Comparison of ENCODE assay signal across 24 cellular contexts in the genomic region with DNA sequence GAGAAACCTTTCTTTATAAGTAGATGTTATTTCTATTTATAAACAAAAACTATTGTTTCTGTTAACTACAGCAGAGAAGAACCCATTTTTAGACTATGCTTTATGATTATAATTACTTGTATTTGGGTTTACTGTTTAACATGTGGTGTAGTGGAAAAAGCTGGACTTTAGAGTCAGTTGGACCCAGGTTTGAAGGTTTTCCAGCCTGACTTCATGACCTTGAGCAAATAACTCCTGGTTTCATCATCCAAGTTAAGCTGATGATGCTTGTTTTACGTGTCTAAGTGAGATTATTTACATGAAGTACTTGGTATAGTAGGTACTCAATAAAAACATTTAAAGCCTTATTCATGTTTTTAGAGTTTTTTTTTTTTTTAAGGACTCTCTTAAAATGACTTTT.
DNase-seq lines count a peak whose midpoint lies in the region; ATAC-seq, FAIRE-seq and TF ChIP-seq lines count a peak whose summit lies in the region.
"Had no signal": no experiment of that assay in that cellular context is flagged by ENCODE, and none has a peak within 500 bp of the region (broad histone marks: within the 10 kb centered on the region; RNA-seq: fewer than 3 reads in every experiment).

No MANE protein-coding gene starts in this region.

- H3K9ac ChIP-seq in MM.1S (ENCODE audit: low read length) (no peak overlapping the region), HepG2 (ENCODE audit: insufficient read depth, low read depth, low read length) (no peak overlapping the region)
- H3K9ac ChIP-seq: SK-N-SH had no signal

- H3F3A ChIP-seq in MM.1S (ENCODE audit: insufficient read depth, low read length): no peaks in the 10 kb centered on the region

- H3K27ac ChIP-seq in MM.1S (ENCODE audit: low read length) (peak overlapping the region; percentile 6; the same call in 1 of the 2 replicates), HepG2 (ENCODE audit: extremely low read length, insufficient read depth, low read length) (peak overlapping the region; percentile 30), body of pancreas (no peak overlapping the region)
- H3K27ac ChIP-seq: Peyer's patch had no signal

- H3K27me3 ChIP-seq in MM.1S (replicated peaks; ENCODE audit: insufficient read depth, low read length) (no peaks in the 10 kb centered on the region), HepG2 (ENCODE audit: control insufficient read depth in 1 of 2, insufficient read depth in 2 of 2, low read length in 2 of 2) (no peaks in the 10 kb centered on the region), body of pancreas (no peaks in the 10 kb centered on the region)
- H3K27me3 ChIP-seq: Peyer's patch had no signal

- no peaks in the 10 kb centered on the region for H3K9me2 ChIP-seq in MM.1S (replicated peaks; ENCODE audit: insufficient read depth, low read length)
- H3K9me2 ChIP-seq: SK-N-SH had no signal

- H3K79me2 ChIP-seq in MM.1S (ENCODE audit: low read length) (no peaks in the 10 kb centered on the region), HepG2 (ENCODE audit: insufficient read depth, low read length) (no peaks in the 10 kb centered on the region)

- TF ChIP-seq POLR2A in HepG2 (IDR thresholded peaks at IDR 0.05; ENCODE audit: insufficient read depth in 1 of 2, low read depth in 2 of 2, low read length in 2 of 2) (no peak), body of pancreas (IDR thresholded peaks at IDR 0.05) (no peak)

- peak; percentile 68 for FAIRE-seq in HepG2 (lab: Jason Lieb, UNC)
- FAIRE-seq: D721Med, GM18507 had no signal

- H4K20me1 ChIP-seq in MM.1S (ENCODE audit: insufficient read depth, low read length): no peaks in the 10 kb centered on the region
- no peaks in the 10 kb centered on the region for H4K20me1 ChIP-seq in HepG2 (ENCODE audit: insufficient read depth, low read length)

- H3K4me2 ChIP-seq in MM.1S (ENCODE audit: low read depth, low read length) (peak overlapping the region; percentile 35; the same call in 1 of the 2 replicates), HepG2 (ENCODE audit: low read depth, low read length) (peak overlapping the region; percentile 1; the same call in 1 of the 2 replicates)
- H3K4me2 ChIP-seq: SK-N-SH had no signal

- TF ChIP-seq CTCF in MM.1S (IDR thresholded peaks at IDR 0.05; ENCODE audit: low read length) (no peak), HepG2 (CRISPR knock-in tag; IDR thresholded peaks at IDR 0.05) (no peak), body of pancreas (IDR thresholded peaks at IDR 0.05) (no peak)

- BruUV-seq in HepG2 (replicated peaks; lab: Mats Ljungman, UMichigan): no TSS peak

- no peak for DNase-seq in MM.1S
- DNase-seq in fibroblast of peridontal ligament (ENCODE audit: extremely low read depth): peak; percentile 8
- DNase-seq in HepG2 (ENCODE audit: low spot score): peak; percentile 87
- DNase-seq in body of pancreas: no peak
- DNase-seq in AG20443 (ENCODE audit: low spot score): no peak
- no peak for DNase-seq in NCI-H510A (lab: John Stamatoyannopoulos, UW)
- DNase-seq in D341Med (ENCODE audit: low spot score): no peak
- DNase-seq: DMS53, H7, IMR-90, KG1, NCI-H1048, NCI-H1417, NCI-H1694, NCI-H2029 treated with DMSO at 0.1 percent for 48 hours, NCI-H2227 treated with DMSO at 0.1 percent for 48 hours, NCI-H69, OCI-M1, Peyer's patch, SIG-M5, SK-N-SH, SW 1271 had no signal

- no peak for TF ChIP-seq RAD21 in HepG2 (CRISPR knock-in tag; IDR thresholded peaks at IDR 0.05)

- CTCF ChIA-PET in HepG2 (lab: Yijun Ruan, JAX; ENCODE audit: low intra/inter-chr PET ratio, low total read pairs): no interaction called here

- WGBS in HepG2 (ENCODE audit: low lambda C conversion rate): 19% methylated on average over 1 of the region's 1 CpG
- WGBS in body of pancreas, 2 donors: 73 to 95% methylated on average over 1 of the region's 1 CpG

- no peak overlapping the region for H2AFZ ChIP-seq in MM.1S (ENCODE audit: low read length)
- no peak overlapping the region for H2AFZ ChIP-seq in HepG2 (ENCODE audit: low read length)

- POLR2A ChIA-PET in HepG2 (lab: Yijun Ruan, JAX): interaction anchor here (0.9 kb wide), 1 partner anchor 435 kb away, joined by 4 read pairs; the partner anchor contains the start of gene HEATR5A

- TF ChIP-seq EP300 in HepG2 (IDR thresholded peaks at IDR 0.05; ENCODE audit: low read depth in 2 of 2, low read length in 2 of 2) (peak; percentile 79 to 91; a peak in 2 of 4 replicates), HepG2 (CRISPR knock-in tag; IDR thresholded peaks at IDR 0.05; ENCODE audit: borderline replicate concordance) (peak; percentile 48; the same call in 1 of the 2 replicates)

- H3K4me3 ChIP-seq in MM.1S (ENCODE audit: low read length) (no peak overlapping the region), HepG2 (replicated peaks in 1 of 3; ENCODE audit: insufficient read depth in 1 of 3, low read depth in 2 of 3, low read length in 3 of 3) (no peak overlapping the region), body of pancreas (no peak overlapping the region)
- H3K4me3 ChIP-seq: Peyer's patch had no signal

- in situ Hi-C loops in HepG2 (cut with HindIII; ENCODE audit: extremely low pct_ligation_motif_present, low pct_unique_long_range_greater_than_20kb): no loop called here

- intact Hi-C loops in HepG2 (cut with micrococcal nuclease; ENCODE audit: unreplicated experiment) (no loop called here), body of pancreas (cut with DNase I) (no loop called here)

- ATAC-seq in HepG2: peak; percentile 78
- ATAC-seq in body of pancreas: no peak

- H3K4me1 ChIP-seq in MM.1S (ENCODE audit: low read length) (peaks cover 14% of the 10 kb centered on the region; the same call in 1 of the 2 replicates), HepG2 (ENCODE audit: insufficient read depth, low read length) (peaks cover 29% of the 10 kb centered on the region), body of pancreas (no peaks in the 10 kb centered on the region)
- H3K4me1 ChIP-seq: Peyer's patch had no signal

- no peaks in the 10 kb centered on the region for H3K36me3 ChIP-seq in MM.1S (replicated peaks; ENCODE audit: insufficient read depth, low read length)
- no peaks in the 10 kb centered on the region for H3K36me3 ChIP-seq in HepG2 (replicated peaks in 1 of 2; ENCODE audit: control insufficient read depth in 1 of 2, insufficient read depth in 2 of 2, low read length in 2 of 2)
- no peaks in the 10 kb centered on the region for H3K36me3 ChIP-seq in body of pancreas (replicated peaks in 1 of 2; ENCODE audit: insufficient read depth in 1 of 2, low read depth in 2 of 2)
- H3K36me3 ChIP-seq: Peyer's patch had no signal

- H3K9me3 ChIP-seq in MM.1S (replicated peaks; ENCODE audit: insufficient read depth, low read length): no peaks in the 10 kb centered on the region
- no peaks in the 10 kb centered on the region for H3K9me3 ChIP-seq in HepG2 (ENCODE audit: low read length)
- H3K9me3 ChIP-seq in body of pancreas: no peaks in the 10 kb centered on the region
- H3K9me3 ChIP-seq: Peyer's patch, SK-N-SH had no signal

TF ChIP-seq in HepG2, 621 proteins besides CTCF, POLR2A, EP300 and RAD21 (continues in another document):
- no peak for TF ChIP-seq ZNF496 (CRISPR knock-in tag; IDR thresholded peaks at IDR 0.05; ENCODE audit: insufficient replicate concordance)
- no peak for TF ChIP-seq HNRNPUL1 (IDR thresholded peaks at IDR 0.05; ENCODE audit: low read depth, low read length)
- peak; percentile 79; the same call in 1 of the 2 replicates for TF ChIP-seq ZKSCAN8 (CRISPR knock-in tag; IDR thresholded peaks at IDR 0.05; ENCODE audit: borderline replicate concordance)
- no peak for TF ChIP-seq MYC (CRISPR knock-in tag; IDR thresholded peaks at IDR 0.05; ENCODE audit: borderline replicate concordance)
- no peak for TF ChIP-seq ZNF274 (CRISPR knock-in tag; IDR thresholded peaks at IDR 0.05)
- no peak for TF ChIP-seq ZNF776 (CRISPR knock-in tag; IDR thresholded peaks at IDR 0.05)
- TF ChIP-seq, protein P1, sequence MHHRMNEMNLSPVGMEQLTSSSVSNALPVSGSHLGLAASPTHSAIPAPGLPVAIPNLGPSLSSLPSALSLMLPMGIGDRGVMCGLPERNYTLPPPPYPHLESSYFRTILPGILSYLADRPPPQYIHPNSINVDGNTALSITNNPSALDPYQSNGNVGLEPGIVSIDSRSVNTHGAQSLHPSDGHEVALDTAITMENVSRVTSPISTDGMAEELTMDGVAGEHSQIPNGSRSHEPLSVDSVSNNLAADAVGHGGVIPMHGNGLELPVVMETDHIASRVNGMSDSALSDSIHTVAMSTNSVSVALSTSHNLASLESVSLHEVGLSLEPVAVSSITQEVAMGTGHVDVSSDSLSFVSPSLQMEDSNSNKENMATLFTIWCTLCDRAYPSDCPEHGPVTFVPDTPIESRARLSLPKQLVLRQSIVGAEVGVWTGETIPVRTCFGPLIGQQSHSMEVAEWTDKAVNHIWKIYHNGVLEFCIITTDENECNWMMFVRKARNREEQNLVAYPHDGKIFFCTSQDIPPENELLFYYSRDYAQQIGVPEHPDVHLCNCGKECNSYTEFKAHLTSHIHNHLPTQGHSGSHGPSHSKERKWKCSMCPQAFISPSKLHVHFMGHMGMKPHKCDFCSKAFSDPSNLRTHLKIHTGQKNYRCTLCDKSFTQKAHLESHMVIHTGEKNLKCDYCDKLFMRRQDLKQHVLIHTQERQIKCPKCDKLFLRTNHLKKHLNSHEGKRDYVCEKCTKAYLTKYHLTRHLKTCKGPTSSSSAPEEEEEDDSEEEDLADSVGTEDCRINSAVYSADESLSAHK (CRISPR knock-in tag; IDR thresholded peaks at IDR 0.05; ENCODE audit: borderline replicate concordance): no peak
- no peak for TF ChIP-seq CBX5 (CRISPR knock-in tag; IDR thresholded peaks at IDR 0.05; ENCODE audit: borderline replicate concordance)
- TF ChIP-seq MIXL1 (CRISPR knock-in tag; IDR thresholded peaks at IDR 0.05): peak; percentile 92
- TF ChIP-seq REPIN1 (CRISPR knock-in tag; IDR thresholded peaks at IDR 0.05; ENCODE audit: borderline replicate concordance, low read depth): peak; percentile 77; the same call in 1 of the 2 replicates
- TF ChIP-seq TEAD3 (CRISPR knock-in tag; optimal IDR thresholded peaks at IDR 0.05; ENCODE audit: borderline replicate concordance): peak; percentile 45

Comparison
In these comparisons a context has a peak if more than half of its experiments do, and no peak if none do; other contexts are left out.
1. DNase-seq: peak in fibroblast of peridontal ligament (single experiment) and HepG2 (single experiment); none in MM.1S (single experiment), body of pancreas (0 of 4), AG20443 (single experiment), NCI-H510A (single experiment) and D341Med (single experiment).
2. H3K27ac ChIP-seq: peak in MM.1S (single experiment) and HepG2 (single experiment); none in body of pancreas (0 of 4).